Comparison of ENCODE assay signal across 1 cellular context in the genomic region with DNA sequence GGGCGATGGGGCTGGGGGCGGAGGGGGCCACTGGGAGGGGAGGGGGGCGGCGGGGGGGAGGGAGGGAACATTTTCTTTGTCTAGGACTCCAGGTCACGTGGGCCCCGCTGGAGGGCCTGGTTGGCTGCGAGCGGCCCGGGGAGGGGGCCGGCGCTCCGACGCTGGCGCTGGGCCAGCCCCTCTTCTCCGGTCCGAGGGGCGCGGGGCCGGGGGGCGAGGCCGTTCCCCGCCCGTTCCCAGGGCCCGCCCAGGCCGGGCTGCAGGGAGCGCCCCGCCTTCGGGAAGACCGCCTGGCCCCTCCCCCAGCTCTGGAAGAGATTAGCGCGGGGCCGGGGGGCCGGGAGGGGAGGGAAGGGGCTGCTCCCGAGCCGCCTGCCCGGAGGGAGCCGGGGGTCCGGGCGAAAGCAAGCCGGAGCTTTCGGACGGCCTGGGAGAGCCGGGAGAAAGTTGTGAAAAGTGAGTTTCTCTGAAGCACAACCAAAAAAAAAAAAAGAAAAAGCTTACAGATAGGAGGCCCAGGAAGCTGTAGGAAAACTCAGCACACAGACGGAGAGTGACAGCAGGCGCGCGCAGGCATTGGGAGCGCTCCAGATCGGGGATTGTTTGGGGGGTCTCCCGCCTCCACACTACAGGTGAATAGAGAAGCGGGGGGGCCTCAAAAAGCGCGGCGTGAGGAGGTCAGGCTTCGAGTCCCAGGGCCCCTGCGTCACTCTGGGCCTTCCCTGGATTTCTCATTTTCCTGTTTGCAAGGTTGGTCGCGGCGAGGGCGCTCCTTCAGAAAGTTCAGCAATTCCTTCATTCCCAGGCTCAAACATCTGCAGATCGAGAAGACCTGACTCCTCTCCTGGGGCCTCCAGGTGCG.
TF ChIP-seq lines count a peak whose summit lies in the region.

No MANE protein-coding gene starts in this region.

TF ChIP-seq in HepG2, 621 proteins besides CTCF, POLR2A, EP300 and RAD21 (continued from another document and continues in another):
- no peak for TF ChIP-seq ZNF704 (CRISPR knock-in tag; IDR thresholded peaks at IDR 0.05; ENCODE audit: borderline replicate concordance)
- TF ChIP-seq ZNF773 (CRISPR knock-in tag; IDR thresholded peaks at IDR 0.05; ENCODE audit: borderline replicate concordance): no peak
- TF ChIP-seq HOXA3 (CRISPR knock-in tag; IDR thresholded peaks at IDR 0.05): peak; percentile 10; the same call in 1 of the 2 replicates
- TF ChIP-seq ZFP91 (CRISPR knock-in tag; IDR thresholded peaks at IDR 0.05; ENCODE audit: borderline replicate concordance): 0 out of 2 replicates have a peak, but pooled peaks have one; percentile 50
- no peak for TF ChIP-seq ZNF10 (CRISPR knock-in tag; IDR thresholded peaks at IDR 0.05; ENCODE audit: borderline replicate concordance, low read depth)
- no peak for TF ChIP-seq ZFYVE20 (CRISPR knock-in tag; IDR thresholded peaks at IDR 0.05; ENCODE audit: borderline replicate concordance, low read depth)
- TF ChIP-seq, protein P1, sequence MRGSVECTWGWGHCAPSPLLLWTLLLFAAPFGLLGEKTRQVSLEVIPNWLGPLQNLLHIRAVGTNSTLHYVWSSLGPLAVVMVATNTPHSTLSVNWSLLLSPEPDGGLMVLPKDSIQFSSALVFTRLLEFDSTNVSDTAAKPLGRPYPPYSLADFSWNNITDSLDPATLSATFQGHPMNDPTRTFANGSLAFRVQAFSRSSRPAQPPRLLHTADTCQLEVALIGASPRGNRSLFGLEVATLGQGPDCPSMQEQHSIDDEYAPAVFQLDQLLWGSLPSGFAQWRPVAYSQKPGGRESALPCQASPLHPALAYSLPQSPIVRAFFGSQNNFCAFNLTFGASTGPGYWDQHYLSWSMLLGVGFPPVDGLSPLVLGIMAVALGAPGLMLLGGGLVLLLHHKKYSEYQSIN (CRISPR knock-in tag; IDR thresholded peaks at IDR 0.05; ENCODE audit: borderline replicate concordance): no peak
- TF ChIP-seq, protein P2, sequence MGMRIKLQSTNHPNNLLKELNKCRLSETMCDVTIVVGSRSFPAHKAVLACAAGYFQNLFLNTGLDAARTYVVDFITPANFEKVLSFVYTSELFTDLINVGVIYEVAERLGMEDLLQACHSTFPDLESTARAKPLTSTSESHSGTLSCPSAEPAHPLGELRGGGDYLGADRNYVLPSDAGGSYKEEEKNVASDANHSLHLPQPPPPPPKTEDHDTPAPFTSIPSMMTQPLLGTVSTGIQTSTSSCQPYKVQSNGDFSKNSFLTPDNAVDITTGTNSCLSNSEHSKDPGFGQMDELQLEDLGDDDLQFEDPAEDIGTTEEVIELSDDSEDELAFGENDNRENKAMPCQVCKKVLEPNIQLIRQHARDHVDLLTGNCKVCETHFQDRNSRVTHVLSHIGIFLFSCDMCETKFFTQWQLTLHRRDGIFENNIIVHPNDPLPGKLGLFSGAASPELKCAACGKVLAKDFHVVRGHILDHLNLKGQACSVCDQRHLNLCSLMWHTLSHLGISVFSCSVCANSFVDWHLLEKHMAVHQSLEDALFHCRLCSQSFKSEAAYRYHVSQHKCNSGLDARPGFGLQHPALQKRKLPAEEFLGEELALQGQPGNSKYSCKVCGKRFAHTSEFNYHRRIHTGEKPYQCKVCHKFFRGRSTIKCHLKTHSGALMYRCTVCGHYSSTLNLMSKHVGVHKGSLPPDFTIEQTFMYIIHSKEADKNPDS (CRISPR knock-in tag; IDR thresholded peaks at IDR 0.05): no peak
- TF ChIP-seq MXD4 (CRISPR knock-in tag; IDR thresholded peaks at IDR 0.05): no peak
- no peak for TF ChIP-seq CAMTA2 (CRISPR knock-in tag; IDR thresholded peaks at IDR 0.05; ENCODE audit: borderline replicate concordance)
- TF ChIP-seq ZNF713 (CRISPR knock-in tag; IDR thresholded peaks at IDR 0.05): no peak
- TF ChIP-seq, protein P3, sequence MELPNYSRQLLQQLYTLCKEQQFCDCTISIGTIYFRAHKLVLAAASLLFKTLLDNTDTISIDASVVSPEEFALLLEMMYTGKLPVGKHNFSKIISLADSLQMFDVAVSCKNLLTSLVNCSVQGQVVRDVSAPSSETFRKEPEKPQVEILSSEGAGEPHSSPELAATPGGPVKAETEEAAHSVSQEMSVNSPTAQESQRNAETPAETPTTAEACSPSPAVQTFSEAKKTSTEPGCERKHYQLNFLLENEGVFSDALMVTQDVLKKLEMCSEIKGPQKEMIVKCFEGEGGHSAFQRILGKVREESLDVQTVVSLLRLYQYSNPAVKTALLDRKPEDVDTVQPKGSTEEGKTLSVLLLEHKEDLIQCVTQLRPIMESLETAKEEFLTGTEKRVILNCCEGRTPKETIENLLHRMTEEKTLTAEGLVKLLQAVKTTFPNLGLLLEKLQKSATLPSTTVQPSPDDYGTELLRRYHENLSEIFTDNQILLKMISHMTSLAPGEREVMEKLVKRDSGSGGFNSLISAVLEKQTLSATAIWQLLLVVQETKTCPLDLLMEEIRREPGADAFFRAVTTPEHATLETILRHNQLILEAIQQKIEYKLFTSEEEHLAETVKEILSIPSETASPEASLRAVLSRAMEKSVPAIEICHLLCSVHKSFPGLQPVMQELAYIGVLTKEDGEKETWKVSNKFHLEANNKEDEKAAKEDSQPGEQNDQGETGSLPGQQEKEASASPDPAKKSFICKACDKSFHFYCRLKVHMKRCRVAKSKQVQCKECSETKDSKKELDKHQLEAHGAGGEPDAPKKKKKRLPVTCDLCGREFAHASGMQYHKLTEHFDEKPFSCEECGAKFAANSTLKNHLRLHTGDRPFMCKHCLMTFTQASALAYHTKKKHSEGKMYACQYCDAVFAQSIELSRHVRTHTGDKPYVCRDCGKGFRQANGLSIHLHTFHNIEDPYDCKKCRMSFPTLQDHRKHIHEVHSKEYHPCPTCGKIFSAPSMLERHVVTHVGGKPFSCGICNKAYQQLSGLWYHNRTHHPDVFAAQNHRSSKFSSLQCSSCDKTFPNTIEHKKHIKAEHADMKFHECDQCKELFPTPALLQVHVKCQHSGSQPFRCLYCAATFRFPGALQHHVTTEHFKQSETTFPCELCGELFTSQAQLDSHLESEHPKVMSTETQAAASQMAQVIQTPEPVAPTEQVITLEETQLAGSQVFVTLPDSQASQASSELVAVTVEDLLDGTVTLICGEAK (IDR thresholded peaks at IDR 0.05): no peak
- TF ChIP-seq, protein P3 (CRISPR knock-in tag; IDR thresholded peaks at IDR 0.05): 0 out of 2 replicates have a peak, but pooled peaks have one; percentile 53
- TF ChIP-seq HNRNPK (IDR thresholded peaks at IDR 0.05; ENCODE audit: low read depth, low read length, poor library complexity, severe bottlenecking): peak; percentile 96
- TF ChIP-seq ZNF296 (CRISPR knock-in tag; conservative IDR thresholded peaks at IDR 0.05): no peak
- no peak for TF ChIP-seq EEA1 (CRISPR knock-in tag; IDR thresholded peaks at IDR 0.05; ENCODE audit: borderline replicate concordance)
- TF ChIP-seq NR2F6 (IDR thresholded peaks at IDR 0.05): no peak
- 0 out of 2 replicates have a peak, but pooled peaks have one; percentile 7 for TF ChIP-seq NR2F6 (CRISPR knock-in tag; IDR thresholded peaks at IDR 0.05)
- TF ChIP-seq RNF2 (conservative IDR thresholded peaks at IDR 0.05; ENCODE audit: low read depth): no peak
- no peak for TF ChIP-seq ZFP36 (IDR thresholded peaks at IDR 0.05; ENCODE audit: borderline replicate concordance, low read depth, low read length, partially characterized antibody)
- TF ChIP-seq ZNF224 (CRISPR knock-in tag; IDR thresholded peaks at IDR 0.05): no peak
- TF ChIP-seq ZNF781 (CRISPR knock-in tag; IDR thresholded peaks at IDR 0.05; ENCODE audit: borderline replicate concordance, not compliant biosample characterization): no peak
- no peak for TF ChIP-seq NR2F2 (IDR thresholded peaks at IDR 0.05; ENCODE audit: borderline replicate concordance, low read depth)
- TF ChIP-seq, protein P4, sequence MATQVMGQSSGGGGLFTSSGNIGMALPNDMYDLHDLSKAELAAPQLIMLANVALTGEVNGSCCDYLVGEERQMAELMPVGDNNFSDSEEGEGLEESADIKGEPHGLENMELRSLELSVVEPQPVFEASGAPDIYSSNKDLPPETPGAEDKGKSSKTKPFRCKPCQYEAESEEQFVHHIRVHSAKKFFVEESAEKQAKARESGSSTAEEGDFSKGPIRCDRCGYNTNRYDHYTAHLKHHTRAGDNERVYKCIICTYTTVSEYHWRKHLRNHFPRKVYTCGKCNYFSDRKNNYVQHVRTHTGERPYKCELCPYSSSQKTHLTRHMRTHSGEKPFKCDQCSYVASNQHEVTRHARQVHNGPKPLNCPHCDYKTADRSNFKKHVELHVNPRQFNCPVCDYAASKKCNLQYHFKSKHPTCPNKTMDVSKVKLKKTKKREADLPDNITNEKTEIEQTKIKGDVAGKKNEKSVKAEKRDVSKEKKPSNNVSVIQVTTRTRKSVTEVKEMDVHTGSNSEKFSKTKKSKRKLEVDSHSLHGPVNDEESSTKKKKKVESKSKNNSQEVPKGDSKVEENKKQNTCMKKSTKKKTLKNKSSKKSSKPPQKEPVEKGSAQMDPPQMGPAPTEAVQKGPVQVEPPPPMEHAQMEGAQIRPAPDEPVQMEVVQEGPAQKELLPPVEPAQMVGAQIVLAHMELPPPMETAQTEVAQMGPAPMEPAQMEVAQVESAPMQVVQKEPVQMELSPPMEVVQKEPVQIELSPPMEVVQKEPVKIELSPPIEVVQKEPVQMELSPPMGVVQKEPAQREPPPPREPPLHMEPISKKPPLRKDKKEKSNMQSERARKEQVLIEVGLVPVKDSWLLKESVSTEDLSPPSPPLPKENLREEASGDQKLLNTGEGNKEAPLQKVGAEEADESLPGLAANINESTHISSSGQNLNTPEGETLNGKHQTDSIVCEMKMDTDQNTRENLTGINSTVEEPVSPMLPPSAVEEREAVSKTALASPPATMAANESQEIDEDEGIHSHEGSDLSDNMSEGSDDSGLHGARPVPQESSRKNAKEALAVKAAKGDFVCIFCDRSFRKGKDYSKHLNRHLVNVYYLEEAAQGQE (IDR thresholded peaks at IDR 0.05; ENCODE audit: borderline replicate concordance in 1 of 2, low read depth in 1 of 2, low read length in 2 of 2): no peak
- no peak for TF ChIP-seq GRHL1 (CRISPR knock-in tag; conservative IDR thresholded peaks at IDR 0.05)
- TF ChIP-seq TSC22D2 (CRISPR knock-in tag; IDR thresholded peaks at IDR 0.05; ENCODE audit: borderline replicate concordance): no peak
